Comparison of ENCODE assay signal across 16 cellular contexts in genomic region chr9:93674580-93675335, GRCh38.
A peak's percentile ranks its signal among the peaks of the same experiment; 100 is the strongest.
DNase-seq lines count a peak whose midpoint lies in the region; ATAC-seq lines count a peak whose summit lies in the region.
"Had no signal": no experiment of that assay in that cellular context is flagged by ENCODE, and none has a peak within 500 bp of the region (broad histone marks: within the 10 kb centered on the region; RNA-seq: fewer than 3 reads in every experiment).

No MANE protein-coding gene starts in this region.

- peak; percentile 17 for DNase-seq in activated naive CD8-positive, alpha-beta T cell treated with anti-CD3 and anti-CD28 coated beads, Interleukin-2, amount 10 ng/mL, durations not matched to agents 7 days and 5 days
- DNase-seq in activated naive CD8-positive, alpha-beta T cell treated with anti-CD3 and anti-CD28 coated beads for 36 hours = no peak
- peak; percentile 1 for DNase-seq in effector CD4-positive, alpha-beta T cell
- DNase-seq in natural killer cell treated with Interleukin-12 subunit alpha and Interleukin-12 subunit beta and Interleukin-15 and Interleukin-18, amount 100 ng/mL, for 72 hours (ENCODE audit: low spot score) = peak; percentile 53
- peak; percentile 38 to 69 for DNase-seq in aorta
- DNase-seq in EL = no peak
- DNase-seq: activated CD4-positive, alpha-beta T cell treated with anti-CD3 and anti-CD28 coated beads, Interleukin-2, amount 50 U/mL, for 4 hours; NCI-H2107; small intestine had no signal

- WGBS in aorta, 2 donors = 96% methylated on average over 14 of the region's 14 CpGs

- no peaks in the 10 kb centered on the region for H3K27me3 ChIP-seq in aorta (ENCODE audit: control insufficient read depth in 1 of 2, insufficient read depth in 2 of 2, low read length in 1 of 2)

- H3K27ac ChIP-seq in aorta (ENCODE audit: low read depth in 1 of 2, low read length in 2 of 2) = no peak overlapping the region

- H3K4me3 Mint-ChIP-seq in activated naive CD8-positive, alpha-beta T cell treated with anti-CD3 and anti-CD28 coated beads, Interleukin-2, amount 10 ng/mL, durations not matched to agents 7 days and 5 days = no peak overlapping the region
- H3K4me3 Mint-ChIP-seq in activated naive CD8-positive, alpha-beta T cell treated with anti-CD3 and anti-CD28 coated beads for 36 hours = no peak overlapping the region
- H3K4me3 Mint-ChIP-seq in natural killer cell treated with Interleukin-12 subunit alpha and Interleukin-12 subunit beta and Interleukin-15 and Interleukin-18, amount 100 ng/mL, for 72 hours = no peak overlapping the region
- H3K4me3 Mint-ChIP-seq: activated naive CD8-positive, alpha-beta T cell; neural crest cell; T-helper 2 cell treated with Interferon-gamma antibody and Interleukin-4, amounts not matched to agents 5 μg/mL and 100 μg/mL, for 36 hours had no signal

- no peaks in the 10 kb centered on the region for H3K27me3 Mint-ChIP-seq in activated naive CD8-positive, alpha-beta T cell treated with anti-CD3 and anti-CD28 coated beads, Interleukin-2, amount 10 ng/mL, durations not matched to agents 7 days and 5 days
- no peaks in the 10 kb centered on the region for H3K27me3 Mint-ChIP-seq in activated naive CD8-positive, alpha-beta T cell treated with anti-CD3 and anti-CD28 coated beads for 36 hours
- no peaks in the 10 kb centered on the region for H3K27me3 Mint-ChIP-seq in natural killer cell treated with Interleukin-12 subunit alpha and Interleukin-12 subunit beta and Interleukin-15 and Interleukin-18, amount 100 ng/mL, for 72 hours
- H3K27me3 Mint-ChIP-seq: activated naive CD8-positive, alpha-beta T cell had no signal

- ATAC-seq in activated naive CD8-positive, alpha-beta T cell treated with anti-CD3 and anti-CD28 coated beads, Interleukin-2, amount 10 ng/mL, durations not matched to agents 7 days and 5 days (ENCODE audit: low read depth) = no peak
- no peak for ATAC-seq in natural killer cell treated with Interleukin-12 subunit alpha and Interleukin-12 subunit beta and Interleukin-15 and Interleukin-18, amount 100 ng/mL, for 72 hours
- ATAC-seq in aorta (ENCODE audit: low FRiP score) (no peak), GM21825 (IDR thresholded peaks at IDR 0.05; ENCODE audit: unreplicated experiment) (no peak), GM19035 (IDR thresholded peaks at IDR 0.05; ENCODE audit: unreplicated experiment) (no peak)
- ATAC-seq: esophagus mucosa, left lobe of liver had no signal

- no peak overlapping the region for H3K27ac Mint-ChIP-seq in activated naive CD8-positive, alpha-beta T cell treated with anti-CD3 and anti-CD28 coated beads, Interleukin-2, amount 10 ng/mL, durations not matched to agents 7 days and 5 days
- no peak overlapping the region for H3K27ac Mint-ChIP-seq in activated naive CD8-positive, alpha-beta T cell treated with anti-CD3 and anti-CD28 coated beads for 36 hours
- H3K27ac Mint-ChIP-seq in natural killer cell treated with Interleukin-12 subunit alpha and Interleukin-12 subunit beta and Interleukin-15 and Interleukin-18, amount 100 ng/mL, for 72 hours = no peak overlapping the region
- H3K27ac Mint-ChIP-seq: activated naive CD8-positive, alpha-beta T cell; T-helper 2 cell treated with Interferon-gamma antibody and Interleukin-4, amounts not matched to agents 5 μg/mL and 100 μg/mL, for 36 hours had no signal

- H3K4me1 ChIP-seq in aorta (ENCODE audit: control insufficient read depth in 1 of 2, insufficient read depth in 2 of 2, low read length in 2 of 2) = no peaks in the 10 kb centered on the region

- H3K36me3 Mint-ChIP-seq in activated naive CD8-positive, alpha-beta T cell treated with anti-CD3 and anti-CD28 coated beads, Interleukin-2, amount 10 ng/mL, durations not matched to agents 7 days and 5 days = peaks cover 14% of the 10 kb centered on the region
- H3K36me3 Mint-ChIP-seq in activated naive CD8-positive, alpha-beta T cell treated with anti-CD3 and anti-CD28 coated beads for 36 hours = peaks cover 20% of the 10 kb centered on the region
- no peaks in the 10 kb centered on the region for H3K36me3 Mint-ChIP-seq in natural killer cell treated with Interleukin-12 subunit alpha and Interleukin-12 subunit beta and Interleukin-15 and Interleukin-18, amount 100 ng/mL, for 72 hours
- H3K36me3 Mint-ChIP-seq: activated naive CD8-positive, alpha-beta T cell had no signal

- H3K36me3 ChIP-seq in aorta (ENCODE audit: control insufficient read depth in 1 of 2, insufficient read depth in 2 of 2, low read length in 1 of 2) = peaks cover 0 to 2% of the 10 kb centered on the region in 2 donors

- H3K4me3 ChIP-seq in aorta (ENCODE audit: low read length in 2 of 2) = no peak overlapping the region

- no peaks in the 10 kb centered on the region for H3K9me3 ChIP-seq in aorta (ENCODE audit: control insufficient read depth, low read length)

- intact Hi-C loops in aorta (cut with DNase I) = no loop called here

- no peaks in the 10 kb centered on the region for H3K4me1 Mint-ChIP-seq in activated naive CD8-positive, alpha-beta T cell treated with anti-CD3 and anti-CD28 coated beads, Interleukin-2, amount 10 ng/mL, durations not matched to agents 7 days and 5 days
- no peaks in the 10 kb centered on the region for H3K4me1 Mint-ChIP-seq in activated naive CD8-positive, alpha-beta T cell treated with anti-CD3 and anti-CD28 coated beads for 36 hours
- H3K4me1 Mint-ChIP-seq in natural killer cell treated with Interleukin-12 subunit alpha and Interleukin-12 subunit beta and Interleukin-15 and Interleukin-18, amount 100 ng/mL, for 72 hours (ENCODE audit: low read depth in 2 of 2) = peaks cover 0 to 12% of the 10 kb centered on the region in 2 donors

- POLR2A ChIA-PET in activated naive CD8-positive, alpha-beta T cell treated with anti-CD3 and anti-CD28 coated beads, Interleukin-2, amount 10 ng/mL, durations not matched to agents 7 days and 5 days (lab: Charles Lee) = no interaction called here

- H3K9me3 Mint-ChIP-seq in activated naive CD8-positive, alpha-beta T cell treated with anti-CD3 and anti-CD28 coated beads, Interleukin-2, amount 10 ng/mL, durations not matched to agents 7 days and 5 days = no peaks in the 10 kb centered on the region
- no peaks in the 10 kb centered on the region for H3K9me3 Mint-ChIP-seq in activated naive CD8-positive, alpha-beta T cell treated with anti-CD3 and anti-CD28 coated beads for 36 hours
- H3K9me3 Mint-ChIP-seq in natural killer cell treated with Interleukin-12 subunit alpha and Interleukin-12 subunit beta and Interleukin-15 and Interleukin-18, amount 100 ng/mL, for 72 hours = no peaks in the 10 kb centered on the region
- H3K9me3 Mint-ChIP-seq: T-helper 2 cell treated with Interferon-gamma antibody and Interleukin-4, amounts not matched to agents 5 μg/mL and 100 μg/mL, for 36 hours had no signal

Comparison
In these comparisons a context has a peak if more than half of its experiments do, and no peak if none do; other contexts are left out.
1. DNase-seq: peak in activated naive CD8-positive, alpha-beta T cell treated with anti-CD3 and anti-CD28 coated beads, Interleukin-2, amount 10 ng/mL, durations not matched to agents 7 days and 5 days (single experiment), effector CD4-positive, alpha-beta T cell (single experiment), natural killer cell treated with Interleukin-12 subunit alpha and Interleukin-12 subunit beta and Interleukin-15 and Interleukin-18, amount 100 ng/mL, for 72 hours (single experiment) and aorta (2 of 2); none in activated naive CD8-positive, alpha-beta T cell treated with anti-CD3 and anti-CD28 coated beads for 36 hours (single experiment) and EL (single experiment).